Comparison of ENCODE assay signal across 8 cellular contexts in the genomic region with DNA sequence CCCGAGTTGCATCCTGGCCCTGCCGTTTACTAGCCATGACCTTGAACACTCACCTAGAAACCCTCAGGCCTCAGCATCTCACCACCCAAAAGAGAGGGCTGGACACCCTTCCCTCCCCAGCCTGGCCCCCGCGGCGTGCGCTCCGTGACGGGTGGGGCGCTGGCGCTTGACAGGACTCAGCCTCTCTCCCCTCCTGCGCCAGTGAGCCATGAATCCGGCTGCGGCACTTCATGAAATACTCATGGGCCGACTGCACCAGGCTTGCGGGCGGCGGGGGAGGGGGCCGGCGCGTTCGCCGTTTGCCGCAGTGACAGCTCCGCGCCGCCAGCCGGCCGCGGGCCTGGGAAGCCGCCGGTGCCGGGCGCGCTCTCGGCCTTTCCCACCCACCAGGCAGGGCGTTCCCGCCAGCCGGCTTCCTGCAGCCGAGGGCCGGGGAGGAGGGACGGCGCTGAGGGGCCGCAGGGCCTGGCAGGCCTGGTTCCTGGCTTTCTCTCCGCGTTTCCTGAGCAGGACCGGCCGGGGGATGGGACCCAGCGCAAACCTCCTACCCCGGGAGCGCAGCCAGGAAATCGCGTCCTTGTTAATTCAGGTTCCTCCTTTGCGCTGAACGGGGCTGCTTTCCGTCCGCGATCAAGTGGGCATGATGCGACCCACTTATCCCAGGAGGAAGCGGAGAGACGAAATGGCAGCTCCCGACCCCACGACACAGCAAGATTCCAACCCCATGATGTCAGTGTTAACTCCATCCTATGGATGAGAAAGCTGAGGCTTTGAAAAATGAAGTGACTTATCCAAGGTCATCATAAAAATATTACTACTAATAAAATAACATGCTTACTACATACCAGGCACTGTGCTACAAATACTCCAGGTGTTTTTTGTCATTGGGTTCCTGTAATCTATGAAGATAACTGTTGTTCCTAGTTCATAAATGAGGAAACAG. TPM values are rescaled to one million over a fixed set of nuclear protein-coding genes. Genes with fewer than 3 reads are reported as not detected.
A peak's percentile ranks its signal among the peaks of the same experiment; 100 is the strongest.
DNase-seq lines count a peak whose midpoint lies in the region; ATAC-seq and TF ChIP-seq lines count a peak whose summit lies in the region.

No MANE protein-coding gene starts in this region.

- H3K27ac ChIP-seq in right cardiac atrium (ENCODE audit: low read length) (peak overlapping the region; percentile 96), prostate gland (peak overlapping the region; percentile 77 to 79)

- H3K4me3 ChIP-seq in right cardiac atrium (ENCODE audit: low read length) (peak overlapping the region; percentile 38), prostate gland (peak overlapping the region; percentile 43 to 47)

- H3K9me3 ChIP-seq in T-helper 17 cell (ENCODE audit: control insufficient read depth, low read length, poor library complexity, severe bottlenecking) (no peaks in the 10 kb centered on the region), right cardiac atrium (ENCODE audit: control insufficient read depth, low read length) (no peaks in the 10 kb centered on the region), prostate gland (no peaks in the 10 kb centered on the region)

- H3K36me3 ChIP-seq in prostate gland: no peaks in the 10 kb centered on the region

- H3K4me1 Mint-ChIP-seq in CD14-positive monocyte (peaks cover 14% of the 10 kb centered on the region), IgD-negative memory B cell (peaks cover 7 to 20% (median 15%) of the 10 kb centered on the region in 3 donors), T-helper 17 cell (peaks cover 8% of the 10 kb centered on the region)

- 1% methylated on average over 62 of the region's 62 CpGs for WGBS in right cardiac atrium
- WGBS in prostate gland: 1% methylated on average over 52 of the region's 62 CpGs

- H3K27ac Mint-ChIP-seq in CD14-positive monocyte (no peak overlapping the region), IgD-negative memory B cell (peak overlapping the region in 1 of 3 donors; percentile 16), T-helper 17 cell (no peak overlapping the region)

- peak; percentile 87 for ATAC-seq in T-helper 17 cell
- ATAC-seq in right cardiac atrium: peak; percentile 97

- peaks cover 18 to 37% (median 32%) of the 10 kb centered on the region in 3 donors for H3K27me3 Mint-ChIP-seq in CD14-positive monocyte (ENCODE audit: low read depth in 3 of 3)
- peaks cover 2% of the 10 kb centered on the region for H3K27me3 Mint-ChIP-seq in IgD-negative memory B cell
- peaks cover 17% of the 10 kb centered on the region for H3K27me3 Mint-ChIP-seq in T-helper 17 cell

- H3K4me1 ChIP-seq in right cardiac atrium (ENCODE audit: control insufficient read depth, insufficient read depth, low read length) (peaks cover 5% of the 10 kb centered on the region), prostate gland (replicated peaks) (no peaks in the 10 kb centered on the region)

- H3K36me3 Mint-ChIP-seq in CD14-positive monocyte (no peaks in the 10 kb centered on the region), IgD-negative memory B cell (no peaks in the 10 kb centered on the region), T-helper 17 cell (ENCODE audit: low read depth) (no peaks in the 10 kb centered on the region)

- intact Hi-C loops in CD14-positive monocyte (cut with micrococcal nuclease) (no loop called here), right cardiac atrium (cut with DNase I) (no loop called here), prostate gland (cut with DNase I) (no loop called here)

- H3K4me3 Mint-ChIP-seq in CD14-positive monocyte (peak overlapping the region; percentile 75 to 89), IgD-negative memory B cell (peak overlapping the region; percentile 75 to 94 (median 81)), T-helper 17 cell (peak overlapping the region; percentile 79)

- no peaks in the 10 kb centered on the region for H3K27me3 ChIP-seq in right cardiac atrium (ENCODE audit: control insufficient read depth, insufficient read depth)
- H3K27me3 ChIP-seq in prostate gland (replicated peaks; ENCODE audit: insufficient read depth): no peaks in the 10 kb centered on the region

- TF ChIP-seq CTCF in CD14-positive monocyte (IDR thresholded peaks at IDR 0.05) (no peak), prostate gland (IDR thresholded peaks at IDR 0.05) (peak in 2 of 4 experiments; percentile 32 to 56)

- H3K9me3 Mint-ChIP-seq in CD14-positive monocyte: peaks cover 0 to 3% (median 2%) of the 10 kb centered on the region in 7 donors
- peaks cover 0 to 2% (median 0%) of the 10 kb centered on the region in 3 donors for H3K9me3 Mint-ChIP-seq in IgD-negative memory B cell

- TF ChIP-seq POLR2A in prostate gland (IDR thresholded peaks at IDR 0.05): peak; percentile 3

- DNase-seq in CD14-positive monocyte (ENCODE audit: low spot score) (peak; percentile 46), GM19240 (ENCODE audit: insufficient read length, low spot score) (peak; percentile 55), T-helper 17 cell (peak; percentile 16 to 39 (median 25)), anterior cingulate cortex (lab: John Stamatoyannopoulos, UW) (peak in 54 of 58 donors; percentile 22 to 86 (median 64)), right cardiac atrium (peak; percentile 91 to 95 (median 95)), prostate gland (ENCODE audit: low spot score) (peak; percentile 64), NK-92 (lab: John Stamatoyannopoulos, UW; ENCODE audit: unreplicated experiment) (no peak)

RNA-seq across cellular contexts. Expression of a gene that starts 9.1 kb away (rescaled TPM):
- 1 to 10 TPM; 5.8 to 8.7 TPM for polyA plus RNA-seq in CD14-positive monocyte
- 13.2 TPM for polyA plus RNA-seq in IgD-negative memory B cell
- 10 to 100 TPM; 24.7 to 27.3 TPM for total RNA-seq in T-helper 17 cell
- 10 to 100 TPM; 33.2 to 61.9 (median 42.4) TPM for total RNA-seq in right cardiac atrium
- 9.5 TPM for polyA plus RNA-seq in right cardiac atrium
- 10 to 100 TPM; 16.9 to 17.5 TPM for total RNA-seq in prostate gland

RNA-seq across cellular contexts. Expression of a gene that starts 39.6 kb away (rescaled TPM):
- polyA plus RNA-seq in CD14-positive monocyte: not detected
- not detected for polyA plus RNA-seq in IgD-negative memory B cell
- not detected for total RNA-seq in T-helper 17 cell
- not detected for total RNA-seq in right cardiac atrium
- 0.05 TPM for polyA plus RNA-seq in right cardiac atrium
- total RNA-seq in prostate gland: under 1 TPM; 0.09 to 0.28 TPM
